ENCODE assay signal across 20 cellular contexts in genomic region chr10:644076-644942, GRCh38. TPM values are rescaled to one million over a fixed set of nuclear protein-coding genes. Genes with fewer than 3 reads are reported as not detected.
DNase-seq lines count a peak whose midpoint lies in the region; ATAC-seq, FAIRE-seq and TF ChIP-seq lines count a peak whose summit lies in the region.
"Had no signal": no experiment of that assay in that cellular context is flagged by ENCODE, and none has a peak within 500 bp of the region (broad histone marks: within the 10 kb centered on the region; RNA-seq: fewer than 3 reads in every experiment).

No MANE protein-coding gene starts in this region.

- H2BK12ac ChIP-seq in neuronal stem cell (ENCODE audit: low read length), result no peak overlapping the region

- TF ChIP-seq CTCF in esophagus muscularis mucosa (IDR thresholded peaks at IDR 0.05), result no peak
- no peak for TF ChIP-seq CTCF in suprapubic skin (IDR thresholded peaks at IDR 0.05)
- no peak for TF ChIP-seq CTCF in nephron progenitor cell (IDR thresholded peaks at IDR 0.05)

- H3K36me3 ChIP-seq in esophagus muscularis mucosa (no peaks in the 10 kb centered on the region), neuronal stem cell (replicated peaks in 1 of 2; ENCODE audit: control insufficient read depth in 2 of 2, insufficient read depth in 2 of 2, low read length in 2 of 2) (peaks cover 0 to 5% of the 10 kb centered on the region in 2 donors), suprapubic skin (peaks cover 4% of the 10 kb centered on the region)

- H3K4me1 ChIP-seq in esophagus muscularis mucosa (peaks cover 6 to 49% (median 29%) of the 10 kb centered on the region in 4 donors), neuronal stem cell (ENCODE audit: control insufficient read depth in 2 of 2, insufficient read depth in 1 of 2, low read depth in 1 of 2, low read length in 2 of 2) (peaks cover 0 to 1% of the 10 kb centered on the region in 2 donors), suprapubic skin (no peaks in the 10 kb centered on the region)

- H3K9ac ChIP-seq in neuronal stem cell (ENCODE audit: low read depth, low read length, poor library complexity), result peak overlapping the region; percentile 36
- H3K9ac ChIP-seq: KMS-11 had no signal

- no peaks in the 10 kb centered on the region for H3K27me3 ChIP-seq in esophagus muscularis mucosa
- H3K27me3 ChIP-seq in neuronal stem cell (ENCODE audit: control insufficient read depth in 3 of 3, insufficient read depth in 3 of 3, low read depth in 1 of 3, low read length in 3 of 3), result no peaks in the 10 kb centered on the region
- H3K27me3 ChIP-seq in suprapubic skin, result no peaks in the 10 kb centered on the region
- H3K27me3 ChIP-seq: SJSA1 had no signal

- peaks cover 10% of the 10 kb centered on the region for H3K4me1 Mint-ChIP-seq in nephron progenitor cell

- no peak for TF ChIP-seq EP300 in esophagus muscularis mucosa (IDR thresholded peaks at IDR 0.05)
- no peak for TF ChIP-seq EP300 in suprapubic skin (IDR thresholded peaks at IDR 0.05)

- H3K27ac ChIP-seq in esophagus muscularis mucosa (replicated peaks in 1 of 4) (peak overlapping the region; percentile 44 to 91 (median 55)), neuronal stem cell (replicated peaks; ENCODE audit: low read length) (no peak overlapping the region), suprapubic skin (no peak overlapping the region)
- H3K27ac ChIP-seq: C4-2B, KMS-11, RWPE1, SJSA1 had no signal

- no peak overlapping the region for H3K4ac ChIP-seq in neuronal stem cell (ENCODE audit: low read length)

- peak; percentile 39 for DNase-seq in ELF-1 (ENCODE audit: low read depth, low spot score)
- no peak for DNase-seq in esophagus muscularis mucosa (ENCODE audit: extremely low spot score)
- no peak for DNase-seq in neuronal stem cell (ENCODE audit: low spot score)
- peak; percentile 44 to 45 for DNase-seq in suprapubic skin (ENCODE audit: low spot score in 2 of 2)
- DNase-seq in nephron progenitor cell, result no peak
- no peak for DNase-seq in GM12891 (ENCODE audit: insufficient read length, low spot score)
- DNase-seq: GDM1, IMR-90, NCI-H1105, NCI-H146, NCI-H2029 treated with DMSO at 0.1 percent for 48 hours, NCI-H226, NCI-H510A treated with DMSO at 0.1 percent for 48 hours, NCI-H748 treated with DMSO at 0.1 percent for 48 hours had no signal

- H3K9me3 ChIP-seq in esophagus muscularis mucosa (peaks cover 0 to 21% (median 10%) of the 10 kb centered on the region in 4 donors), neuronal stem cell (replicated peaks in 1 of 2; ENCODE audit: control insufficient read depth in 2 of 2, insufficient read depth in 1 of 2, low read depth in 1 of 2, low read length in 2 of 2) (peaks cover 7 to 14% of the 10 kb centered on the region in 2 donors), suprapubic skin (peaks cover 7% of the 10 kb centered on the region)

- no peak for FAIRE-seq in GM12891 (lab: Jason Lieb, UNC)
- FAIRE-seq: H1 had no signal

- whole genome bisulfite sequencing in esophagus muscularis mucosa, result 85% methylated on average over 18 of the region's 23 CpGs
- no CpG with 5 or more reads among the region's 23 CpGs for WGBS in neuronal stem cell (ENCODE audit: extremely low coverage in 2 of 2, insufficient read length in 2 of 2, insufficient replicate concordance in 1 of 2), 2 donors
- WGBS in suprapubic skin, result 83% methylated on average over 23 of the region's 23 CpGs

- H3K23ac ChIP-seq in neuronal stem cell (ENCODE audit: low read depth, low read length, poor library complexity), result no peak overlapping the region

- H3K4me3 ChIP-seq in esophagus muscularis mucosa (no peak overlapping the region), neuronal stem cell (ENCODE audit: low read length in 2 of 2) (no peak overlapping the region), suprapubic skin (no peak overlapping the region)
- H3K4me3 ChIP-seq: SJSA1 had no signal

- H3K9me3 Mint-ChIP-seq in nephron progenitor cell, result peaks cover 23% of the 10 kb centered on the region

- H2BK5ac ChIP-seq in neuronal stem cell (ENCODE audit: low read length), result no peak overlapping the region

- no peak overlapping the region for H4K8ac ChIP-seq in neuronal stem cell (ENCODE audit: low read depth, low read length)

- H2AFZ ChIP-seq in neuronal stem cell (ENCODE audit: low read length), result no peak overlapping the region

- no peak overlapping the region for H2AK5ac ChIP-seq in neuronal stem cell (ENCODE audit: low read depth, low read length)

- no peak overlapping the region for H2BK120ac ChIP-seq in neuronal stem cell (ENCODE audit: low read depth, low read length)

- no peak for ATAC-seq in GM21619 (IDR thresholded peaks at IDR 0.05; ENCODE audit: unreplicated experiment)

- no peak overlapping the region for H3K14ac ChIP-seq in neuronal stem cell (ENCODE audit: low read length)

- no peak overlapping the region for H3K4me2 ChIP-seq in neuronal stem cell (ENCODE audit: insufficient read depth, low read length, poor library complexity, severe bottlenecking)
- H3K4me2 ChIP-seq: KMS-11 had no signal

- intact Hi-C loops in esophagus muscularis mucosa (cut with DNase I), result no loop called here

- H3K18ac ChIP-seq in neuronal stem cell (ENCODE audit: low read length), result peak overlapping the region; percentile 57

- TF ChIP-seq POLR2A in esophagus muscularis mucosa (IDR thresholded peaks at IDR 0.05; ENCODE audit: low read depth), result no peak
- no peak for TF ChIP-seq POLR2A in suprapubic skin (IDR thresholded peaks at IDR 0.05)
- TF ChIP-seq POLR2A in GM12891 (IDR thresholded peaks at IDR 0.05; ENCODE audit: low read depth, low read length), result no peak

- no peak overlapping the region for H2BK15ac ChIP-seq in neuronal stem cell (ENCODE audit: low read length)

- no peaks in the 10 kb centered on the region for H3K27me3 Mint-ChIP-seq in nephron progenitor cell (ENCODE audit: low read depth, poor library complexity)

- H3K79me1 ChIP-seq in neuronal stem cell (ENCODE audit: low read depth, low read length), result peaks cover 23% of the 10 kb centered on the region

- H3K4me3 Mint-ChIP-seq in nephron progenitor cell, result no peak overlapping the region

- no peak overlapping the region for H4K91ac ChIP-seq in neuronal stem cell (ENCODE audit: low read depth, low read length, poor library complexity)

- no peak overlapping the region for H3K27ac Mint-ChIP-seq in nephron progenitor cell

- peaks cover 30% of the 10 kb centered on the region for H3K36me3 Mint-ChIP-seq in nephron progenitor cell (ENCODE audit: low read depth)

TF ChIP-seq in GM12891, 5 proteins besides CTCF, POLR2A, EP300 and RAD21:
- TF ChIP-seq POLR2AphosphoS5 (IDR thresholded peaks at IDR 0.05; ENCODE audit: low read depth, low read length), result no peak
- no peak for TF ChIP-seq SPI1 (IDR thresholded peaks at IDR 0.05; ENCODE audit: low read depth, low read length)
- no peak for TF ChIP-seq PAX5 (IDR thresholded peaks at IDR 0.05; ENCODE audit: insufficient read depth, low read length, severe bottlenecking)
- no peak for TF ChIP-seq TAF1 (IDR thresholded peaks at IDR 0.05; ENCODE audit: low read depth, low read length)
- TF ChIP-seq POU2F2 (IDR thresholded peaks at IDR 0.05; ENCODE audit: low read depth, low read length), result no peak

RNA-seq across cellular contexts. Expression of gene DIP2C, which starts 45.2 kb away (rescaled TPM):
- total RNA-seq in esophagus muscularis mucosa (10 to 100 TPM; 38.6 to 66.4 (median 55.7) TPM), suprapubic skin (10 to 100 TPM in 3 of 4 donors, 1 to 10 TPM in 1; 6.7 to 23.3 (median 14.7) TPM)
- 8.1 TPM for polyA plus RNA-seq in neuronal stem cell (2013, experiment 1 of 2)
- 8.4 TPM for polyA plus RNA-seq in neuronal stem cell (2013, experiment 2 of 2)
- polyA plus RNA-seq in GM12891 (2012; ENCODE audit: low read depth, missing spikeins), result 1.5 TPM

Comparison
In these comparisons a context has a peak if more than half of its experiments do, and no peak if none do; other contexts are left out.
1. DNase-seq: peak in ELF-1 (single experiment) and suprapubic skin (2 of 2); none in esophagus muscularis mucosa (single experiment), neuronal stem cell (single experiment), nephron progenitor cell (single experiment) and GM12891 (single experiment).
2. H3K27ac ChIP-seq: peak in esophagus muscularis mucosa (4 of 4); none in neuronal stem cell (single experiment) and suprapubic skin (single experiment).